5 cellular contexts compared by ENCODE assay signal in the genomic region with DNA sequence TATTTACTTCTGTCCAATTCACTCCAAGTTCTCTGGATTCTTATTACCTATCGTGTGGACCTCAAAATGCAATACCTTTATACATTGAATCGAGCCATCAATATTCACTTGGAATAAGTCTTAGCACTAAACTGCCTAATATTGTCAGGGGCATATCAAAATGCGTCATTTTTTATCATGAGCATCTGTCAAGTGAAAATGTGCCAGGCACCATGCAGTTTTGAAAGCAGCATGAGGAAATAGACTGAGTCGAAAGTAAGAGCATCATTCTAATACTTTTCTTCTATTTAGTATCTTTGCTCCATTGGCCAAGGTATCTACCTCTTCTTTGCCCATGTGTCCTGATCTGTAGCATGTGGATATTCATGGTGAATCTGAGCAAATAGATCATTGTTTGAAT.
"Had no signal": no experiment of that assay in that cellular context is flagged by ENCODE, and none has a peak within 500 bp of the region (broad histone marks: within the 10 kb centered on the region; RNA-seq: fewer than 3 reads in every experiment).

No MANE protein-coding gene starts in this region.

- DNase-seq: H9, HCEC 1CT, IMR-90 had no signal

- ATAC-seq: GM23338, K562 had no signal
